In genomic region chr11:36056160-36056751, GRCh38 we compare ENCODE assay signal across 8 cellular contexts.
DNase-seq lines count a peak whose midpoint lies in the region; ATAC-seq and TF ChIP-seq lines count a peak whose summit lies in the region.

No MANE protein-coding gene starts in this region.

- ATAC-seq in HG03139 (IDR thresholded peaks at IDR 0.05; ENCODE audit: unreplicated experiment): no peak

- in situ Hi-C loops in GM13976 (cut with MboI; ENCODE audit: low sequenced_read_pairs, unreplicated experiment): no loop called here

- H3K27ac ChIP-seq in ACC112 (ENCODE audit: low read depth, low read length) (peak overlapping the region; percentile 93), SJCRH30 (no peak overlapping the region)

- DNase-seq in GM13976 (ENCODE audit: low spot score) (peak; percentile 38), SJCRH30 (peak; percentile 45 to 74), hepatic stellate cell (ENCODE audit: low spot score) (peak; percentile 29), amniotic stem cell (lab: John Stamatoyannopoulos, UW) (no peak), NCI-H187 treated with DMSO at 0.1 percent for 48 hours (lab: John Stamatoyannopoulos, UW) (no peak)
- DNase-seq in activated effector memory CD4-positive, alpha-beta T cell treated with anti-CD3 and anti-CD28 coated beads, Interleukin-2, amount 50 U/mL, for 16 hours: no peak

- peaks cover 15% of the 10 kb centered on the region for H3K4me1 ChIP-seq in ACC112 (ENCODE audit: control insufficient read depth, insufficient read depth, low read length, unreplicated experiment)
- no peaks in the 10 kb centered on the region for H3K4me1 ChIP-seq in SJCRH30

- peaks cover 4% of the 10 kb centered on the region; the same call in 1 of the 2 replicates for H3K9me3 ChIP-seq in SJCRH30 (replicated peaks)

- H3K79me2 ChIP-seq in ACC112 (ENCODE audit: control insufficient read depth, insufficient read depth, low read length, unreplicated experiment): peaks cover 3% of the 10 kb centered on the region

- H3K4me3 ChIP-seq in ACC112 (ENCODE audit: low read depth, low read length): no peak overlapping the region
- H3K4me3 ChIP-seq in SJCRH30: no peak overlapping the region

- peak; percentile 16 for TF ChIP-seq CTCF in GM13976 (IDR thresholded peaks at IDR 0.05; ENCODE audit: borderline replicate concordance, control extremely low read depth, extremely low read depth, insufficient read depth, missing control alignments)

- H2AFZ ChIP-seq in ACC112 (ENCODE audit: low read length, unreplicated experiment): no peak overlapping the region

- H3K36me3 ChIP-seq in ACC112 (ENCODE audit: insufficient read depth, low read length): peaks cover 9% of the 10 kb centered on the region; the same call in 1 of the 2 replicates
- H3K36me3 ChIP-seq in SJCRH30: peaks cover 18% of the 10 kb centered on the region

- H3K27me3 ChIP-seq in ACC112 (ENCODE audit: insufficient read depth, low read length): no peaks in the 10 kb centered on the region
- no peaks in the 10 kb centered on the region for H3K27me3 ChIP-seq in SJCRH30

Comparison
In these comparisons a context has a peak if more than half of its experiments do, and no peak if none do; other contexts are left out.
1. DNase-seq: peak in GM13976 (single experiment), SJCRH30 (2 of 2) and hepatic stellate cell (single experiment); none in activated effector memory CD4-positive, alpha-beta T cell treated with anti-CD3 and anti-CD28 coated beads, Interleukin-2, amount 50 U/mL, for 16 hours (single experiment), amniotic stem cell (single experiment) and NCI-H187 treated with DMSO at 0.1 percent for 48 hours (single experiment).